ENCODE assay signal across 9 cellular contexts in genomic region chr2:10935953-10936942, GRCh38. TPM values are rescaled to one million over a fixed set of nuclear protein-coding genes. Genes with fewer than 3 reads are reported as not detected.
A peak's percentile ranks its signal among the peaks of the same experiment; 100 is the strongest.
DNase-seq lines count a peak whose midpoint lies in the region; ATAC-seq lines count a peak whose summit lies in the region.
"Had no signal": no experiment of that assay in that cellular context is flagged by ENCODE, and none has a peak within 500 bp of the region (broad histone marks: within the 10 kb centered on the region; RNA-seq: fewer than 3 reads in every experiment).

No MANE protein-coding gene starts in this region.

- peaks cover 8% of the 10 kb centered on the region for H3K9me3 Mint-ChIP-seq in activated CD8-positive, alpha-beta memory T cell treated with anti-CD3 and anti-CD28 coated beads, Interleukin-2, amount 10 ng/mL, durations not matched to agents 7 days and 5 days (ENCODE audit: low read depth)

- H3K27ac Mint-ChIP-seq in activated CD8-positive, alpha-beta memory T cell treated with anti-CD3 and anti-CD28 coated beads, Interleukin-2, amount 10 ng/mL, durations not matched to agents 7 days and 5 days = no peak overlapping the region

- H3K4me3 Mint-ChIP-seq in activated CD8-positive, alpha-beta memory T cell treated with anti-CD3 and anti-CD28 coated beads, Interleukin-2, amount 10 ng/mL, durations not matched to agents 7 days and 5 days = no peak overlapping the region

- DNase-seq in DMS53 (lab: John Stamatoyannopoulos, UW) (peak; percentile 98), LoVo (ENCODE audit: low spot score) (peak; percentile 81), T47D (ENCODE audit: low read depth in 1 of 2, low spot score in 1 of 2) (peak; percentile 19 to 57), lung microvascular endothelial cell (ENCODE audit: low read depth in 2 of 2) (peak; percentile 96 to 98)
- no peak for DNase-seq in activated CD8-positive, alpha-beta memory T cell treated with anti-CD3 and anti-CD28 coated beads, Interleukin-2, amount 10 ng/mL, durations not matched to agents 7 days and 5 days
- DNase-seq: NCI-H1092 had no signal

- H3K27me3 Mint-ChIP-seq in activated CD8-positive, alpha-beta memory T cell treated with anti-CD3 and anti-CD28 coated beads, Interleukin-2, amount 10 ng/mL, durations not matched to agents 7 days and 5 days = peaks cover 13% of the 10 kb centered on the region

- CTCF ChIA-PET in activated CD8-positive, alpha-beta memory T cell treated with anti-CD3 and anti-CD28 coated beads, Interleukin-2, amount 10 ng/mL, durations not matched to agents 7 days and 5 days (lab: Charles Lee) = no interaction called here

- in situ Hi-C loops in T47D (cut with HindIII; ENCODE audit: low pct_unique_long_range_greater_than_20kb, low sequenced_read_pairs) = no loop called here

- ATAC-seq in HG03095 (IDR thresholded peaks at IDR 0.05; ENCODE audit: unreplicated experiment) = no peak
- ATAC-seq in activated CD8-positive, alpha-beta memory T cell treated with anti-CD3 and anti-CD28 coated beads, Interleukin-2, amount 10 ng/mL, durations not matched to agents 7 days and 5 days = no peak
- ATAC-seq in HG03442 (IDR thresholded peaks at IDR 0.05; ENCODE audit: unreplicated experiment) = no peak
- no peak for ATAC-seq in HG02973 (IDR thresholded peaks at IDR 0.05; ENCODE audit: unreplicated experiment)

- peaks cover 4% of the 10 kb centered on the region for H3K36me3 Mint-ChIP-seq in activated CD8-positive, alpha-beta memory T cell treated with anti-CD3 and anti-CD28 coated beads, Interleukin-2, amount 10 ng/mL, durations not matched to agents 7 days and 5 days

- H3K4me1 Mint-ChIP-seq in activated CD8-positive, alpha-beta memory T cell treated with anti-CD3 and anti-CD28 coated beads, Interleukin-2, amount 10 ng/mL, durations not matched to agents 7 days and 5 days = no peaks in the 10 kb centered on the region

RNA-seq across cellular contexts. Expression of gene KCNF1, which starts 24.5 kb away (rescaled TPM):
- 3.5 and 4.0 TPM in 2 replicates for total RNA-seq in lung microvascular endothelial cell
- not detected for total RNA-seq in activated CD8-positive, alpha-beta memory T cell treated with anti-CD3 and anti-CD28 coated beads, Interleukin-2, amount 10 ng/mL, durations not matched to agents 7 days and 5 days
